11 cellular contexts compared by ENCODE assay signal in genomic region chr4:99817310-99817885, GRCh38. TPM values are rescaled to one million over a fixed set of nuclear protein-coding genes. Genes with fewer than 3 reads are reported as not detected.
DNase-seq lines count a peak whose midpoint lies in the region; ATAC-seq, FAIRE-seq and TF ChIP-seq lines count a peak whose summit lies in the region.
"Had no signal": no experiment of that assay in that cellular context is flagged by ENCODE, and none has a peak within 500 bp of the region (broad histone marks: within the 10 kb centered on the region; RNA-seq: fewer than 3 reads in every experiment).

No MANE protein-coding gene starts in this region.

- no peaks in the 10 kb centered on the region for H4K20me1 ChIP-seq in GM12878 (ENCODE audit: control insufficient read depth, insufficient read depth)

- H3K79me2 ChIP-seq in GM12878 (ENCODE audit: control insufficient read depth, insufficient read depth, low read length) = peaks cover 61% of the 10 kb centered on the region

- intact Hi-C loops in activated naive CD4-positive, alpha-beta T cell treated with anti-CD3 and anti-CD28 coated beads for 36 hours (cut with micrococcal nuclease) = loop anchor here (1.0 to 2.0 kb wide), 4 partner anchors 10 to 311 kb away; partner anchors contain the start of gene LAMTOR3
- intact Hi-C loops in GM12878 (cut with micrococcal nuclease; ENCODE audit: unreplicated experiment) = no loop called here
- intact Hi-C loops in posterior cingulate gyrus (cut with DNase I) = no loop called here

- H3K36me3 Mint-ChIP-seq in activated naive CD4-positive, alpha-beta T cell treated with anti-CD3 and anti-CD28 coated beads for 36 hours (ENCODE audit: low read depth) = peaks cover 3% of the 10 kb centered on the region

- H3K27me3 Mint-ChIP-seq in activated naive CD4-positive, alpha-beta T cell treated with anti-CD3 and anti-CD28 coated beads for 36 hours (ENCODE audit: low read depth) = no peaks in the 10 kb centered on the region

- in situ Hi-C loops in GM12878 (cut with MboI) = no loop called here

- peak; percentile 21 for ATAC-seq in HG03460 (IDR thresholded peaks at IDR 0.05; ENCODE audit: unreplicated experiment)
- ATAC-seq in GM12878 = peak; percentile 56

- H3K27ac ChIP-seq in GM12878 (ENCODE audit: control insufficient read depth, insufficient read depth) (peak overlapping the region; percentile 85), thymus (ENCODE audit: low read depth) (no peak overlapping the region)
- H3K27ac ChIP-seq: C4-2B had no signal

- SMC1A ChIA-PET in GM12878 (lab: Charles Lee; ENCODE audit: uncharacterized antibody, unreplicated experiment) = interaction anchor here (0.7 to 5.4 kb wide), 14 partner anchors 9 to 254 kb away, joined by 3 to 55 read pairs (median 5); partner anchors contain the start of genes DNAJB14 and TRMT10A

- RAD21 ChIA-PET in GM12878 (lab: Charles Lee; ENCODE audit: unreplicated experiment) = interaction anchor here (0.7 to 4.1 kb wide), 15 partner anchors 9 to 822 kb away, joined by 3 to 43 read pairs (median 8); partner anchors contain the start of genes DNAJB14, LAMTOR3 and METAP1

- 0 out of 4 replicates have a peak, but pooled peaks of 1 of the 2 experiments have one; percentile 13 for TF ChIP-seq EP300 in GM12878 (IDR thresholded peaks at IDR 0.05; ENCODE audit: borderline replicate concordance in 1 of 2, control insufficient read depth in 1 of 2, low read depth in 2 of 2, low read length in 2 of 2)

- TF ChIP-seq CTCF in GM12878 (IDR thresholded peaks at IDR 0.05 in 2 of 3, conservative IDR thresholded peaks at IDR 0.05 in 1 of 3; ENCODE audit: control insufficient read depth in 2 of 3, extremely low read depth in 1 of 3, insufficient read depth in 1 of 3, low read depth in 3 of 3, low read length in 3 of 3) = no peak

- no peak overlapping the region for H2AFZ ChIP-seq in GM12878 (ENCODE audit: control insufficient read depth, low read depth, low read length)

- peak overlapping the region; percentile 87 for H3K4me2 ChIP-seq in GM12878 (ENCODE audit: control insufficient read depth, insufficient read depth)

- H3K4me1 ChIP-seq in GM12878 (ENCODE audit: control insufficient read depth, insufficient read depth, low read length) (peaks cover 19% of the 10 kb centered on the region), thymus (ENCODE audit: control insufficient read depth, insufficient read depth, low read length) (no peaks in the 10 kb centered on the region)
- H3K4me1 ChIP-seq: uterus had no signal

- H3K36me3 ChIP-seq in GM12878 (ENCODE audit: control insufficient read depth in 2 of 2, insufficient read depth in 2 of 2, low read length in 1 of 2) (0 out of 4 replicates have a peak, but pooled peaks cover 0 to 4% of the 10 kb centered on the region in 2 experiments), thymus (ENCODE audit: control insufficient read depth, insufficient read depth) (no peaks in the 10 kb centered on the region)
- H3K36me3 ChIP-seq: uterus had no signal

- peak overlapping the region; percentile 95 for H3K4me3 ChIP-seq in GM12878
- peak overlapping the region; percentile 11 for H3K4me3 ChIP-seq in thymus (ENCODE audit: low read length)
- H3K4me3 ChIP-seq: uterus had no signal

- no TSS peak for BruUV-seq in GM12878 (replicated peaks; lab: Mats Ljungman, UMichigan)

- peak overlapping the region; percentile 76 for H3K4me3 Mint-ChIP-seq in activated naive CD4-positive, alpha-beta T cell treated with anti-CD3 and anti-CD28 coated beads for 36 hours

- H3K9ac ChIP-seq in GM12878 (ENCODE audit: control insufficient read depth, insufficient read depth, low read length) = peak overlapping the region; percentile 73

- no peak for TF ChIP-seq POLR2A in GM12878 (IDR thresholded peaks at IDR 0.05; ENCODE audit: low read depth, low read length)

- no peak for DNase-seq in activated naive CD4-positive, alpha-beta T cell treated with anti-CD3 and anti-CD28 coated beads for 36 hours
- no peak for DNase-seq in activated naive CD4-positive, alpha-beta T cell (lab: John Stamatoyannopoulos, UW)
- DNase-seq in GM12878 (ENCODE audit: low read depth, low spot score) (no peak), posterior cingulate gyrus (no peak), DMS153 treated with DMSO at 0.1 percent for 48 hours (lab: John Stamatoyannopoulos, UW; ENCODE audit: unreplicated experiment) (no peak), hepatic stellate cell (ENCODE audit: low spot score) (no peak)

- no peak for FAIRE-seq in GM12878 (lab: Jason Lieb, UNC)

- H3K9me3 ChIP-seq in GM12878 (replicated peaks; ENCODE audit: control insufficient read depth, insufficient read depth, low read length) (no peaks in the 10 kb centered on the region; the same call in 2 of the 3 replicates), thymus (ENCODE audit: control insufficient read depth) (no peaks in the 10 kb centered on the region)
- H3K9me3 ChIP-seq: uterus had no signal

- no peak for TF ChIP-seq RAD21 in GM12878 (IDR thresholded peaks at IDR 0.05; ENCODE audit: insufficient read depth, low read depth, low read length)

- POLR2A ChIA-PET in GM12878 (lab: Charles Lee) = interaction anchor here (0.8 to 3.1 kb wide), 8 partner anchors 11 to 133 kb away, joined by 3 to 30 read pairs (median 6); partner anchors contain the start of genes DNAJB14, H2AZ1 and LAMTOR3

- H3K27ac Mint-ChIP-seq in activated naive CD4-positive, alpha-beta T cell treated with anti-CD3 and anti-CD28 coated beads for 36 hours = peak overlapping the region; percentile 94

- CTCF ChIA-PET in activated naive CD4-positive, alpha-beta T cell treated with anti-CD3 and anti-CD28 coated beads for 36 hours (lab: Charles Lee) = interaction anchor here (1.1 to 3.1 kb wide), 6 partner anchors 8 to 68 kb away, joined by 3 to 15 read pairs (median 6); no protein-coding TSS in a partner anchor
- CTCF ChIA-PET in GM12878 (lab: Yijun Ruan, JAX) = interaction anchor here (0.5 to 2.9 kb wide), 14 partner anchors 9 to 690 kb away, joined by 3 to 30 read pairs (median 4); partner anchors contain the start of genes DNAJB14 and TRMT10A

- peaks cover 74% of the 10 kb centered on the region for H3K4me1 Mint-ChIP-seq in activated naive CD4-positive, alpha-beta T cell treated with anti-CD3 and anti-CD28 coated beads for 36 hours (ENCODE audit: low read depth)

- H3K27me3 ChIP-seq in GM12878 (replicated peaks in 1 of 2; ENCODE audit: control insufficient read depth in 2 of 2, insufficient read depth in 2 of 2, low read length in 1 of 2) (no peaks in the 10 kb centered on the region), thymus (ENCODE audit: control insufficient read depth, insufficient read depth) (no peaks in the 10 kb centered on the region)
- H3K27me3 ChIP-seq: uterus had no signal

- H3K9me3 Mint-ChIP-seq in activated naive CD4-positive, alpha-beta T cell treated with anti-CD3 and anti-CD28 coated beads for 36 hours = no peaks in the 10 kb centered on the region

- 2% methylated on average over 4 of the region's 4 CpGs for WGBS in GM12878 (ENCODE audit: insufficient coverage, insufficient replicate concordance, low lambda C conversion rate, missing lambda C conversion rate)
- 18% methylated on average over 4 of the region's 4 CpGs for WGBS in thymus

TF ChIP-seq in GM12878, 131 proteins besides CTCF, POLR2A, EP300 and RAD21:
- TF ChIP-seq MTA3 (IDR thresholded peaks at IDR 0.05; ENCODE audit: borderline replicate concordance, low read length) (0 out of 2 replicates have a peak, but pooled peaks have one; percentile 21), SIN3A (IDR thresholded peaks at IDR 0.05; ENCODE audit: low read depth, low read length) (peak; percentile 53; the same call in 1 of the 2 replicates), ZNF217 (IDR thresholded peaks at IDR 0.05) (peak; percentile 4; the same call in 1 of the 2 replicates), SP1 (IDR thresholded peaks at IDR 0.05; ENCODE audit: low read depth, low read length) (no peak), EED (IDR thresholded peaks at IDR 0.05; ENCODE audit: low read depth) (0 out of 2 replicates have a peak, but pooled peaks have one; percentile 18), ATF7 (IDR thresholded peaks at IDR 0.05; ENCODE audit: low read depth) (peak; percentile 10; the same call in 1 of the 2 replicates), HSF1 (IDR thresholded peaks at IDR 0.05; ENCODE audit: low read depth, low read length) (no peak), SPI1 (IDR thresholded peaks at IDR 0.05; ENCODE audit: borderline replicate concordance, insufficient read depth, low read depth, low read length) (peak; percentile 59; the same call in 1 of the 2 replicates)

RNA-seq across cellular contexts. Expression of gene DAPP1, which starts 0.8 kb away (rescaled TPM):
- 10 to 100 TPM; 24.4 to 25.8 TPM for total RNA-seq in activated naive CD4-positive, alpha-beta T cell treated with anti-CD3 and anti-CD28 coated beads for 36 hours
- total RNA-seq in GM12878 (2013; cell fraction: nucleolus; rRNA removed) = 105 and 113 TPM in 2 replicates
- 64.7 and 82.2 TPM in 2 replicates for total RNA-seq in GM12878 (2014; rRNA removed)
- total RNA-seq in GM12878 (2014; rRNA removed; fragmentation: Illumina TruSeq; extraction: Trizol) = 82.6 and 84.0 TPM in 2 replicates
- 46.4 and 46.5 TPM in 2 replicates for total RNA-seq in GM12878 (2021)
- 20.0 TPM for polyA plus RNA-seq in GM12878 (2011; ENCODE audit: low read depth)
- polyA plus RNA-seq in GM12878 (2011; rRNA removed) = 97.9 and 136 TPM in 2 replicates
- polyA plus RNA-seq in GM12878 (2011; cell fraction: cytosol; rRNA removed) = 51.3 and 63.8 TPM in 2 replicates
- polyA plus RNA-seq in GM12878 (2011; cell fraction: nucleus; rRNA removed) = 74.6 and 75.6 TPM in 2 replicates
- 20.5 and 31.0 TPM in 2 replicates for polyA plus RNA-seq in GM12878 (2012)
- polyA plus RNA-seq in GM12878 (2014; fragmentation: Illumina TruSeq; extraction: Trizol) = 81.3 and 113 TPM in 2 replicates
- polyA plus RNA-seq in GM12878 (2014; fragmentation: Nextera tagmentation; extraction: Ambion mirVana) = 100 to 1,000 TPM; 104 to 147 TPM
- polyA plus RNA-seq in GM12878 (2014; rRNA removed) = 49.3 and 67.2 TPM in 2 replicates
- 10 to 100 TPM; 58.9 to 66.9 TPM for polyA plus RNA-seq in GM12878 (2016; fragmentation: Nextera tagmentation; extraction: Ambion mirVana)
- 125 and 132 TPM in 2 replicates for polyA minus RNA-seq in GM12878 (2011; rRNA and poly(A)+ RNA removed)
- 32.2 and 35.4 TPM in 2 replicates for polyA minus RNA-seq in GM12878 (2011; cell fraction: cytosol; rRNA and poly(A)+ RNA removed)
- 54.5 and 77.5 TPM in 2 replicates for polyA minus RNA-seq in GM12878 (2011; cell fraction: nucleus; rRNA and poly(A)+ RNA removed)
- polyA plus RNA-seq in thymus = 17.5 TPM
- total RNA-seq: myocyte had no signal
